Comparison of ENCODE assay signal across 2 cellular contexts in genomic region chr12:114439306-114439705, GRCh38.
TF ChIP-seq lines count a peak whose summit lies in the region.

No MANE protein-coding gene starts in this region.

TF ChIP-seq in GM23338, 12 proteins besides CTCF, POLR2A, EP300 and RAD21 (continued from another document):
- TF ChIP-seq, protein P1, sequence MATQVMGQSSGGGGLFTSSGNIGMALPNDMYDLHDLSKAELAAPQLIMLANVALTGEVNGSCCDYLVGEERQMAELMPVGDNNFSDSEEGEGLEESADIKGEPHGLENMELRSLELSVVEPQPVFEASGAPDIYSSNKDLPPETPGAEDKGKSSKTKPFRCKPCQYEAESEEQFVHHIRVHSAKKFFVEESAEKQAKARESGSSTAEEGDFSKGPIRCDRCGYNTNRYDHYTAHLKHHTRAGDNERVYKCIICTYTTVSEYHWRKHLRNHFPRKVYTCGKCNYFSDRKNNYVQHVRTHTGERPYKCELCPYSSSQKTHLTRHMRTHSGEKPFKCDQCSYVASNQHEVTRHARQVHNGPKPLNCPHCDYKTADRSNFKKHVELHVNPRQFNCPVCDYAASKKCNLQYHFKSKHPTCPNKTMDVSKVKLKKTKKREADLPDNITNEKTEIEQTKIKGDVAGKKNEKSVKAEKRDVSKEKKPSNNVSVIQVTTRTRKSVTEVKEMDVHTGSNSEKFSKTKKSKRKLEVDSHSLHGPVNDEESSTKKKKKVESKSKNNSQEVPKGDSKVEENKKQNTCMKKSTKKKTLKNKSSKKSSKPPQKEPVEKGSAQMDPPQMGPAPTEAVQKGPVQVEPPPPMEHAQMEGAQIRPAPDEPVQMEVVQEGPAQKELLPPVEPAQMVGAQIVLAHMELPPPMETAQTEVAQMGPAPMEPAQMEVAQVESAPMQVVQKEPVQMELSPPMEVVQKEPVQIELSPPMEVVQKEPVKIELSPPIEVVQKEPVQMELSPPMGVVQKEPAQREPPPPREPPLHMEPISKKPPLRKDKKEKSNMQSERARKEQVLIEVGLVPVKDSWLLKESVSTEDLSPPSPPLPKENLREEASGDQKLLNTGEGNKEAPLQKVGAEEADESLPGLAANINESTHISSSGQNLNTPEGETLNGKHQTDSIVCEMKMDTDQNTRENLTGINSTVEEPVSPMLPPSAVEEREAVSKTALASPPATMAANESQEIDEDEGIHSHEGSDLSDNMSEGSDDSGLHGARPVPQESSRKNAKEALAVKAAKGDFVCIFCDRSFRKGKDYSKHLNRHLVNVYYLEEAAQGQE (IDR thresholded peaks at IDR 0.05; ENCODE audit: unreplicated experiment): no peak
- TF ChIP-seq JUNB (IDR thresholded peaks at IDR 0.05; ENCODE audit: unreplicated experiment) (no peak), STAT1 (IDR thresholded peaks at IDR 0.05; ENCODE audit: unreplicated experiment) (no peak), EZH2phosphoT487 (IDR thresholded peaks at IDR 0.05; ENCODE audit: unreplicated experiment) (peak; percentile 97), EZH2 (IDR thresholded peaks at IDR 0.05; ENCODE audit: low read depth, unreplicated experiment) (peak; percentile 97)
- TF ChIP-seq, protein P2, sequence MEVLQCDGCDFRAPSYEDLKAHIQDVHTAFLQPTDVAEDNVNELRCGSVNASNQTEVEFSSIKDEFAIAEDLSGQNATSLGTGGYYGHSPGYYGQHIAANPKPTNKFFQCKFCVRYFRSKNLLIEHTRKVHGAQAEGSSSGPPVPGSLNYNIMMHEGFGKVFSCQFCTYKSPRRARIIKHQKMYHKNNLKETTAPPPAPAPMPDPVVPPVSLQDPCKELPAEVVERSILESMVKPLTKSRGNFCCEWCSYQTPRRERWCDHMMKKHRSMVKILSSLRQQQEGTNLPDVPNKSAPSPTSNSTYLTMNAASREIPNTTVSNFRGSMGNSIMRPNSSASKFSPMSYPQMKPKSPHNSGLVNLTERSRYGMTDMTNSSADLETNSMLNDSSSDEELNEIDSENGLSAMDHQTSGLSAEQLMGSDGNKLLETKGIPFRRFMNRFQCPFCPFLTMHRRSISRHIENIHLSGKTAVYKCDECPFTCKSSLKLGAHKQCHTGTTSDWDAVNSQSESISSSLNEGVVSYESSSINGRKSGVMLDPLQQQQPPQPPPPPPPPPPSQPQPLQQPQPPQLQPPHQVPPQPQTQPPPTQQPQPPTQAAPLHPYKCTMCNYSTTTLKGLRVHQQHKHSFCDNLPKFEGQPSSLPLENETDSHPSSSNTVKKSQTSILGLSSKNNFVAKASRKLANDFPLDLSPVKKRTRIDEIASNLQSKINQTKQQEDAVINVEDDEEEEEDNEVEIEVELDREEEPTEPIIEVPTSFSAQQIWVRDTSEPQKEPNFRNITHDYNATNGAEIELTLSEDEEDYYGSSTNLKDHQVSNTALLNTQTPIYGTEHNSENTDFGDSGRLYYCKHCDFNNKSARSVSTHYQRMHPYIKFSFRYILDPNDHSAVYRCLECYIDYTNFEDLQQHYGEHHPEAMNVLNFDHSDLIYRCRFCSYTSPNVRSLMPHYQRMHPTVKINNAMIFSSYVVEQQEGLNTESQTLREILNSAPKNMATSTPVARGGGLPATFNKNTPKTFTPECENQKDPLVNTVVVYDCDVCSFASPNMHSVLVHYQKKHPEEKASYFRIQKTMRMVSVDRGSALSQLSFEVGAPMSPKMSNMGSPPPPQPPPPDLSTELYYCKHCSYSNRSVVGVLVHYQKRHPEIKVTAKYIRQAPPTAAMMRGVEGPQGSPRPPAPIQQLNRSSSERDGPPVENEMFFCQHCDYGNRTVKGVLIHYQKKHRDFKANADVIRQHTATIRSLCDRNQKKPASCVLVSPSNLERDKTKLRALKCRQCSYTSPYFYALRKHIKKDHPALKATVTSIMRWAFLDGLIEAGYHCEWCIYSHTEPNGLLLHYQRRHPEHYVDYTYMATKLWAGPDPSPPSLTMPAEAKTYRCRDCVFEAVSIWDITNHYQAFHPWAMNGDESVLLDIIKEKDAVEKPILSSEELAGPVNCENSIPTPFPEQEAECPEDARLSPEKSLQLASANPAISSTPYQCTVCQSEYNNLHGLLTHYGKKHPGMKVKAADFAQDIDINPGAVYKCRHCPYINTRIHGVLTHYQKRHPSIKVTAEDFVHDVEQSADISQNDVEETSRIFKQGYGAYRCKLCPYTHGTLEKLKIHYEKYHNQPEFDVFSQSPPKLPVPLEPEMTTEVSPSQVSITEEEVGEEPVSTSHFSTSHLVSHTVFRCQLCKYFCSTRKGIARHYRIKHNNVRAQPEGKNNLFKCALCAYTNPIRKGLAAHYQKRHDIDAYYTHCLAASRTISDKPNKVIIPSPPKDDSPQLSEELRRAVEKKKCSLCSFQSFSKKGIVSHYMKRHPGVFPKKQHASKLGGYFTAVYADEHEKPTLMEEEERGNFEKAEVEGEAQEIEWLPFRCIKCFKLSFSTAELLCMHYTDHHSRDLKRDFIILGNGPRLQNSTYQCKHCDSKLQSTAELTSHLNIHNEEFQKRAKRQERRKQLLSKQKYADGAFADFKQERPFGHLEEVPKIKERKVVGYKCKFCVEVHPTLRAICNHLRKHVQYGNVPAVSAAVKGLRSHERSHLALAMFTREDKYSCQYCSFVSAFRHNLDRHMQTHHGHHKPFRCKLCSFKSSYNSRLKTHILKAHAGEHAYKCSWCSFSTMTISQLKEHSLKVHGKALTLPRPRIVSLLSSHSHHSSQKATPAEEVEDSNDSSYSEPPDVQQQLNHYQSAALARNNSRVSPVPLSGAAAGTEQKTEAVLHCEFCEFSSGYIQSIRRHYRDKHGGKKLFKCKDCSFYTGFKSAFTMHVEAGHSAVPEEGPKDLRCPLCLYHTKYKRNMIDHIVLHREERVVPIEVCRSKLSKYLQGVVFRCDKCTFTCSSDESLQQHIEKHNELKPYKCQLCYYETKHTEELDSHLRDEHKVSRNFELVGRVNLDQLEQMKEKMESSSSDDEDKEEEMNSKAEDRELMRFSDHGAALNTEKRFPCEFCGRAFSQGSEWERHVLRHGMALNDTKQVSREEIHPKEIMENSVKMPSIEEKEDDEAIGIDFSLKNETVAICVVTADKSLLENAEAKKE (CRISPR knock-in tag; IDR thresholded peaks at IDR 0.05): no peak
- TF ChIP-seq, protein P3, sequence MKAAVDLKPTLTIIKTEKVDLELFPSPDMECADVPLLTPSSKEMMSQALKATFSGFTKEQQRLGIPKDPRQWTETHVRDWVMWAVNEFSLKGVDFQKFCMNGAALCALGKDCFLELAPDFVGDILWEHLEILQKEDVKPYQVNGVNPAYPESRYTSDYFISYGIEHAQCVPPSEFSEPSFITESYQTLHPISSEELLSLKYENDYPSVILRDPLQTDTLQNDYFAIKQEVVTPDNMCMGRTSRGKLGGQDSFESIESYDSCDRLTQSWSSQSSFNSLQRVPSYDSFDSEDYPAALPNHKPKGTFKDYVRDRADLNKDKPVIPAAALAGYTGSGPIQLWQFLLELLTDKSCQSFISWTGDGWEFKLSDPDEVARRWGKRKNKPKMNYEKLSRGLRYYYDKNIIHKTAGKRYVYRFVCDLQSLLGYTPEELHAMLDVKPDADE (IDR thresholded peaks at IDR 0.05): no peak

TF ChIP-seq in WTC11, 78 proteins besides CTCF, POLR2A, EP300 and RAD21 (continued from another document):
- no peak for TF ChIP-seq E2F4 (CRISPR knock-in tag; IDR thresholded peaks at IDR 0.05; ENCODE audit: borderline replicate concordance, low read depth)
- TF ChIP-seq, protein P4, sequence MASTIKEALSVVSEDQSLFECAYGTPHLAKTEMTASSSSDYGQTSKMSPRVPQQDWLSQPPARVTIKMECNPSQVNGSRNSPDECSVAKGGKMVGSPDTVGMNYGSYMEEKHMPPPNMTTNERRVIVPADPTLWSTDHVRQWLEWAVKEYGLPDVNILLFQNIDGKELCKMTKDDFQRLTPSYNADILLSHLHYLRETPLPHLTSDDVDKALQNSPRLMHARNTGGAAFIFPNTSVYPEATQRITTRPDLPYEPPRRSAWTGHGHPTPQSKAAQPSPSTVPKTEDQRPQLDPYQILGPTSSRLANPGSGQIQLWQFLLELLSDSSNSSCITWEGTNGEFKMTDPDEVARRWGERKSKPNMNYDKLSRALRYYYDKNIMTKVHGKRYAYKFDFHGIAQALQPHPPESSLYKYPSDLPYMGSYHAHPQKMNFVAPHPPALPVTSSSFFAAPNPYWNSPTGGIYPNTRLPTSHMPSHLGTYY (CRISPR knock-in tag; IDR thresholded peaks at IDR 0.05): no peak
- TF ChIP-seq USF1 (CRISPR knock-in tag; IDR thresholded peaks at IDR 0.05): no peak
- TF ChIP-seq ARID4B (CRISPR knock-in tag; IDR thresholded peaks at IDR 0.05; ENCODE audit: borderline replicate concordance): no peak
- no peak for TF ChIP-seq ZBTB21 (CRISPR knock-in tag; IDR thresholded peaks at IDR 0.05; ENCODE audit: borderline replicate concordance)
